In genomic region chr1:23577056-23577985, GRCh38 we compare ENCODE assay signal across 8 cellular contexts. TPM values are rescaled to one million over a fixed set of nuclear protein-coding genes. Genes with fewer than 3 reads are reported as not detected.
DNase-seq lines count a peak whose midpoint lies in the region; ATAC-seq and TF ChIP-seq lines count a peak whose summit lies in the region.

No MANE protein-coding gene starts in this region.

- ATAC-seq in HG03045 (IDR thresholded peaks at IDR 0.05; ENCODE audit: unreplicated experiment) (peak; percentile 75), SK-N-SH treated with all-trans-retinoic acid at 6 μM for 48 hours (peak; percentile 87), psoas muscle (peak; percentile 53 to 91 (median 74))

- H3K9me3 ChIP-seq in esophagus (ENCODE audit: control insufficient read depth in 2 of 2, insufficient read depth in 1 of 2, low read depth in 1 of 2, low read length in 1 of 2), result no peaks in the 10 kb centered on the region
- no peaks in the 10 kb centered on the region for H3K9me3 ChIP-seq in psoas muscle

- H3K4me3 ChIP-seq in esophagus (ENCODE audit: low read depth in 1 of 2, low read length in 2 of 2) (no peak overlapping the region), psoas muscle (peak overlapping the region; percentile 52)

- 27 to 44% methylated on average over 11 of the region's 11 CpGs for WGBS in esophagus, 2 donors
- WGBS in psoas muscle, 3 donors, result 27 to 34% (median 30%) methylated on average over 11 of the region's 11 CpGs

- intact Hi-C loops in psoas muscle (cut with DNase I), result no loop called here

- H3K27me3 ChIP-seq in esophagus (ENCODE audit: control insufficient read depth in 1 of 2, insufficient read depth in 2 of 2, low read length in 2 of 2), result no peaks in the 10 kb centered on the region
- no peaks in the 10 kb centered on the region for H3K27me3 ChIP-seq in psoas muscle (ENCODE audit: insufficient read depth in 3 of 3, low read length in 2 of 3)

- H3K36me3 ChIP-seq in esophagus (ENCODE audit: control insufficient read depth in 2 of 2, insufficient read depth in 2 of 2, low read length in 1 of 2) (no peaks in the 10 kb centered on the region), psoas muscle (ENCODE audit: insufficient read depth in 1 of 2, low read depth in 1 of 2) (no peaks in the 10 kb centered on the region)

- DNase-seq in stimulated activated CD4-positive, alpha-beta T cell treated with anti-CD3 and anti-CD28 coated beads, Interleukin-12 subunit alpha, Interleukin-12 subunit beta, amount 100 ng/mL, for 48 hours (ENCODE audit: low read depth in 2 of 3, low spot score in 1 of 3), result peak in 2 of 3 donors; percentile 35 to 48
- DNase-seq in stimulated activated CD4-positive, alpha-beta T cell treated with anti-CD3 and anti-CD28 coated beads, Interleukin-4, amount 100 ng/mL, for 1 hour, result no peak
- DNase-seq in psoas muscle, result no peak
- DNase-seq in NCI-H1105 (lab: John Stamatoyannopoulos, UW), result no peak
- DNase-seq in DMS153 treated with DMSO at 0.1 percent for 48 hours (lab: John Stamatoyannopoulos, UW; ENCODE audit: unreplicated experiment), result no peak

- peaks cover 0 to 2% of the 10 kb centered on the region in 2 donors for H3K4me1 ChIP-seq in esophagus (ENCODE audit: control insufficient read depth in 2 of 2, insufficient read depth in 2 of 2, low read length in 1 of 2)
- H3K4me1 ChIP-seq in psoas muscle, result peaks cover 26% of the 10 kb centered on the region

- no peak for TF ChIP-seq CTCF in psoas muscle (IDR thresholded peaks at IDR 0.05)

- H3K27ac ChIP-seq in esophagus (ENCODE audit: low read depth in 2 of 2, low read length in 1 of 2), result peak overlapping the region; percentile 61 to 68
- H3K27ac ChIP-seq in psoas muscle, result peak overlapping the region; percentile 89

TF ChIP-seq in SK-N-SH treated with all-trans-retinoic acid at 6 μM for 48 hours, 23 proteins besides CTCF, POLR2A, EP300 and RAD21:
- TF ChIP-seq ZFP3 (CRISPR knock-in tag; IDR thresholded peaks at IDR 0.05), result 0 out of 2 replicates have a peak, but pooled peaks have one; percentile 24
- no peak for TF ChIP-seq SNAI2 (CRISPR knock-in tag; IDR thresholded peaks at IDR 0.05)
- TF ChIP-seq ESRRG (CRISPR knock-in tag; IDR thresholded peaks at IDR 0.05), result no peak
- TF ChIP-seq ZNF70 (CRISPR knock-in tag; IDR thresholded peaks at IDR 0.05), result no peak
- TF ChIP-seq TOX (CRISPR knock-in tag; IDR thresholded peaks at IDR 0.05; ENCODE audit: borderline replicate concordance), result no peak
- TF ChIP-seq ZC3H10 (CRISPR knock-in tag; IDR thresholded peaks at IDR 0.05), result no peak
- TF ChIP-seq GLIS3 (CRISPR knock-in tag; IDR thresholded peaks at IDR 0.05), result no peak
- TF ChIP-seq ISL1 (CRISPR knock-in tag; IDR thresholded peaks at IDR 0.05), result no peak
- no peak for TF ChIP-seq TCF4 (CRISPR knock-in tag; IDR thresholded peaks at IDR 0.05; ENCODE audit: borderline replicate concordance)
- no peak for TF ChIP-seq BACH2 (CRISPR knock-in tag; IDR thresholded peaks at IDR 0.05; ENCODE audit: borderline replicate concordance)
- no peak for TF ChIP-seq PPARA (CRISPR knock-in tag; IDR thresholded peaks at IDR 0.05; ENCODE audit: borderline replicate concordance)
- TF ChIP-seq CSDC2 (CRISPR knock-in tag; IDR thresholded peaks at IDR 0.05), result peak; percentile 68; the same call in 1 of the 2 replicates

RNA-seq across cellular contexts. Expression of gene ID3, which starts 18.0 kb away (rescaled TPM):
- polyA plus RNA-seq in esophagus (10 to 100 TPM; 24.4 to 44.2 TPM), psoas muscle (100 to 1,000 TPM in 1 of 3 donors, 10 to 100 TPM in 2; 26.8 to 126 (median 33.7) TPM)
- total RNA-seq in psoas muscle, result 10 to 100 TPM; 17.8 to 97.3 (median 81.2) TPM

RNA-seq across cellular contexts. Expression of gene E2F2, which starts 46.3 kb away (rescaled TPM):
- polyA plus RNA-seq in esophagus (1 to 10 TPM; 5.4 to 7.4 TPM), psoas muscle (under 1 TPM in 2 of 3 donors, not detected in 1; 0.03 to 0.05 TPM)
- under 1 TPM in 3 of 4 donors, not detected in 1; 0.06 to 0.32 (median 0.17) TPM for total RNA-seq in psoas muscle

Comparison
In these comparisons a context has a peak if more than half of its experiments do, and no peak if none do; other contexts are left out.
1. DNase-seq: peak in stimulated activated CD4-positive, alpha-beta T cell treated with anti-CD3 and anti-CD28 coated beads, Interleukin-12 subunit alpha, Interleukin-12 subunit beta, amount 100 ng/mL, for 48 hours (2 of 3); none in stimulated activated CD4-positive, alpha-beta T cell treated with anti-CD3 and anti-CD28 coated beads, Interleukin-4, amount 100 ng/mL, for 1 hour (single experiment), psoas muscle (0 of 2), NCI-H1105 (single experiment) and DMS153 treated with DMSO at 0.1 percent for 48 hours (single experiment).
2. RNA of gene E2F2, which starts 46.3 kb away (polyA plus RNA-seq): 5.4 to 7.4 TPM in esophagus; 0.03 to 0.05 TPM in psoas muscle; every median in the first group is over 4 times any median in the second.
3. Peak in every context shown above with its lines, with median percentiles within 50 percentile points of each other: ATAC-seq.